6 cellular contexts compared by ENCODE assay signal in the genomic region with DNA sequence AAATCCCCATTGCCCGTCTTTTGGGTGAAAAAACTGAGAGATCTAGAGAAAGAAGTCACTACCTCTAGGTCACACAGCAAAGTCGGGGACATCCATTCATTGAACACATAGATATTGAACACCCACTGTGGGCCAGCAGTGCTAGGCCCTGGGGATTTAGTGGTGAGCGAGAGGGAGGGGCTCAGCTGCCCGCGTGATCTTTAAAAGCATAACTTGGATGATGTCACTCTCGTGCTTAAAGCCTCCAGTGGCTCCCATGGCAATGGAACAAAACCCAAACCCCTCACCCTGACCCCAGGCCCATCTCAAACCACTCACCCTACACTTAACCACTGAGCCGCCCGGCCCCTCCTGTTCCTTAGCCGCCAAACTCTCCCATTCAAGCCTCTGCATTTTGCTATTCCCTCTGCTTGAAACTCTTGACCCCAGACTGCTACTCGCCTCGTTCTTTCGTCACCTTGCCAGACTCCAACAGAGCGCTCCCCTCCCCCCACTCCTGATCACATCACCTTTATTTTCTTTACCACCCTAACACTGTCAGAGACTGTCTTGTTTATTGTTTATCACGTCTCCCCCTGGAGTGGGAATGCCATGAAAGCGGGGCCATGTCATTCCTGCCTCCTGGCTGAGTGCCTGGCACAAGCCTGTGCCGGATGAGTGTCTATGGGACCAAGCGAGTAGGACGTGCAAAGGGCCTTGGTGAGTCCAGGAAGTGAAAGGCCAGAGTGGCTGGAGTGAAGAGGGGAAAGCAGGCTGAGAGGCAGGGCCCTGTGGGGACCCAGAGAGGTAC. TPM values are rescaled to one million over a fixed set of nuclear protein-coding genes. Genes with fewer than 3 reads are reported as not detected.
DNase-seq lines count a peak whose midpoint lies in the region; ATAC-seq and TF ChIP-seq lines count a peak whose summit lies in the region.

No MANE protein-coding gene starts in this region.

- in situ Hi-C loops in transverse colon (cut with MboI; ENCODE audit: low pct_ligation_motif_present in 1 of 4, low pct_unique_long_range_greater_than_20kb in 1 of 4, low sequenced_read_pairs in 3 of 4) = no loop called here

- TF ChIP-seq EP300 in transverse colon (IDR thresholded peaks at IDR 0.05; ENCODE audit: low read depth) = no peak

- intact Hi-C loops in left ventricle myocardium inferior (cut with micrococcal nuclease) (no loop called here), transverse colon (cut with DNase I; ENCODE audit: low total_unique reads) (no loop called here)

- peak; percentile 96 for DNase-seq in DMS53 (lab: John Stamatoyannopoulos, UW)
- DNase-seq in RWPE2 (ENCODE audit: low spot score) = no peak
- no peak for DNase-seq in left ventricle myocardium inferior
- DNase-seq in transverse colon = no peak
- DNase-seq in cortex of kidney (lab: John Stamatoyannopoulos, UW) = no peak

- no peaks in the 10 kb centered on the region for H3K36me3 ChIP-seq in RWPE2 (ENCODE audit: low read depth)
- H3K36me3 ChIP-seq in left ventricle myocardium inferior = peaks cover 12% of the 10 kb centered on the region
- H3K36me3 ChIP-seq in transverse colon = no peaks in the 10 kb centered on the region

- no peaks in the 10 kb centered on the region for H3K27me3 ChIP-seq in RWPE2 (ENCODE audit: insufficient read depth, poor library complexity, severe bottlenecking)
- peaks cover 36% of the 10 kb centered on the region for H3K27me3 ChIP-seq in left ventricle myocardium inferior (ENCODE audit: low read depth)
- peaks cover 43% of the 10 kb centered on the region for H3K27me3 ChIP-seq in transverse colon

- peak overlapping the region; percentile 54 for H3K4me3 ChIP-seq in RWPE2 (ENCODE audit: severe bottlenecking)
- peak overlapping the region; percentile 69 for H3K4me3 ChIP-seq in left ventricle myocardium inferior
- H3K4me3 ChIP-seq in transverse colon = peak overlapping the region in 3 of 4 donors; percentile 34 to 53 (median 42)

- no peak for TF ChIP-seq POLR2A in transverse colon (IDR thresholded peaks at IDR 0.05)

- H3K9me3 ChIP-seq in RWPE2 (ENCODE audit: severe bottlenecking) (no peaks in the 10 kb centered on the region), left ventricle myocardium inferior (replicated peaks) (no peaks in the 10 kb centered on the region), transverse colon (no peaks in the 10 kb centered on the region)

- H3K4me1 ChIP-seq in RWPE2 (ENCODE audit: insufficient read depth, poor library complexity, severe bottlenecking) = peaks cover 19% of the 10 kb centered on the region
- peaks cover 46% of the 10 kb centered on the region for H3K4me1 ChIP-seq in left ventricle myocardium inferior
- peaks cover 14 to 44% (median 39%) of the 10 kb centered on the region in 4 donors for H3K4me1 ChIP-seq in transverse colon

- H3K27ac ChIP-seq in RWPE2 (ENCODE audit: poor library complexity, severe bottlenecking) (peak overlapping the region; percentile 17), left ventricle myocardium inferior (replicated peaks) (no peak overlapping the region), transverse colon (peak overlapping the region in 1 of 4 donors; percentile 18)

- ATAC-seq in HG02610 (IDR thresholded peaks at IDR 0.05; ENCODE audit: unreplicated experiment) (peak; percentile 21), RWPE2 (ENCODE audit: low read depth) (no peak)

- TF ChIP-seq CTCF in RWPE2 (IDR thresholded peaks at IDR 0.05; ENCODE audit: poor library complexity, severe bottlenecking) = no peak
- no peak for TF ChIP-seq CTCF in left ventricle myocardium inferior (IDR thresholded peaks at IDR 0.05; ENCODE audit: borderline replicate concordance)
- TF ChIP-seq CTCF in transverse colon (IDR thresholded peaks at IDR 0.05) = no peak

- 20 to 36% methylated on average over 12 to 18 of the region's 18 CpGs for WGBS in transverse colon (ENCODE audit: low coverage in 1 of 2), 2 donors

RNA-seq across cellular contexts. Expression of a gene that starts 0.7 kb away (rescaled TPM):
- total RNA-seq in left ventricle myocardium inferior (0.85 TPM), transverse colon (1 to 10 TPM in 1 of 4 donors, not detected in 3; 4.6 TPM)

RNA-seq across cellular contexts. Expression of a gene that starts 6.4 kb away (rescaled TPM):
- total RNA-seq in left ventricle myocardium inferior (14.0 TPM), transverse colon (100 to 1,000 TPM in 1 of 4 donors, 10 to 100 TPM in 3; 20.6 to 249 (median 26.3) TPM)

RNA-seq across cellular contexts. Expression of a gene that starts 14.4 kb away (rescaled TPM):
- total RNA-seq in left ventricle myocardium inferior (31.3 TPM), transverse colon (10 to 100 TPM; 16.7 to 66.1 (median 47.3) TPM)

RNA-seq across cellular contexts. Expression of a gene that starts 31.9 kb away (rescaled TPM):
- 48.4 TPM for total RNA-seq in left ventricle myocardium inferior
- total RNA-seq in transverse colon = 10 to 100 TPM; 41.0 to 80.4 (median 75.7) TPM

RNA-seq across cellular contexts. Expression of a gene that starts 49.5 kb away (rescaled TPM):
- total RNA-seq in left ventricle myocardium inferior (20.7 TPM), transverse colon (100 to 1,000 TPM in 2 of 4 donors, 10 to 100 TPM in 2; 77.0 to 230 (median 96.7) TPM)
